ENCODE assay signal across 16 cellular contexts in the genomic region with DNA sequence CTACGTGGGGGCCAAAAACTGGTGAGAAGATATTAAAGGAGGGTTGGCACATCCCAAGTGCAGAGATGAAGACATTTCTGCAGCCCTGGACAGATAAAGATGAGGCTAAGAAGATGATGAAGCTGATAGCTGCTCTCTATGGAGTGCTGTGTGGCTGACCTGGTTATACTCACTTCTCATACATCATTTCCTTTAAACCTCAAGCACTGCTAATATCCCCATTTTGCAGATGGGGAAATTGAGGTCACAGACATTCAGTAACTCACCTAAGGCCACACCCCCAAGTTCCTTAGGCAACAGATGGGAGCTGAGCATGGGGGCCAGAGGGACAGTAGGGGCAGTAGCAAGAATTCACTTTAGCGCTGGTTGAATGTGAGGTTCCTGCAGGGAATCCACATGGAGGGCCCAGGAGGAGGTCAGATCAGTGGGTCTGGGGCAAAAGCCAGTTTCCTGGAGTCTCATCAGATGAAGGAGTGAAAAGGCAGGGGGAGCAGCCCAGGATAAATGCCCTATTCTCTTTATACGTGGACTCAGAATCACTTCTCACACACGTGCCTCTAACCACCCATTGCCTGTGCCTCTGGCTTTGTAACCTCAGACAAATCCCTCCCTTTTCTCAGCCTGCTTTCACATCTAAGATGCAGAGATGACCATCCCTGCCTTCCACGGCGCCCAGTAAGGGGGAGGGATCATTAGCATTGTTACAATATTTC.
DNase-seq lines count a peak whose midpoint lies in the region; ATAC-seq and TF ChIP-seq lines count a peak whose summit lies in the region.
"Had no signal": no experiment of that assay in that cellular context is flagged by ENCODE, and none has a peak within 500 bp of the region (broad histone marks: within the 10 kb centered on the region; RNA-seq: fewer than 3 reads in every experiment).

No MANE protein-coding gene starts in this region.

- H3K27me3 ChIP-seq in KMS-11 (ENCODE audit: insufficient read depth, low read depth) (no peaks in the 10 kb centered on the region), psoas muscle (ENCODE audit: insufficient read depth in 3 of 3, low read length in 2 of 3) (no peaks in the 10 kb centered on the region)
- H3K27me3 ChIP-seq: brain microvascular endothelial cell, tibial nerve had no signal

- H3K36me3 ChIP-seq in KMS-11 (ENCODE audit: insufficient read depth) (no peaks in the 10 kb centered on the region), psoas muscle (ENCODE audit: insufficient read depth in 1 of 2, low read depth in 1 of 2) (no peaks in the 10 kb centered on the region), mucosa of descending colon (ENCODE audit: low read depth) (no peaks in the 10 kb centered on the region)
- H3K36me3 ChIP-seq: brain microvascular endothelial cell, tibial nerve had no signal

- peaks cover 80% of the 10 kb centered on the region for H3K4me1 Mint-ChIP-seq in activated T-cell treated with anti-CD3 and anti-CD28 coated beads, Interleukin-2, amount 50 U/mL, for 24 hours (ENCODE audit: low read depth)
- peaks cover 46% of the 10 kb centered on the region for H3K4me1 Mint-ChIP-seq in activated naive CD8-positive, alpha-beta T cell treated with anti-CD3 and anti-CD28 coated beads, Interleukin-2, amount 10 ng/mL, durations not matched to agents 7 days and 5 days

- peak overlapping the region; percentile 36; the same call in 1 of the 2 replicates for H3K4me2 ChIP-seq in KMS-11

- H3K4me3 ChIP-seq in KMS-11 (IDR thresholded peaks at IDR 0.05; ENCODE audit: insufficient read depth, low read depth, low read length) = no peak overlapping the region
- no peak overlapping the region for H3K4me3 ChIP-seq in psoas muscle
- no peak overlapping the region for H3K4me3 ChIP-seq in mucosa of descending colon
- H3K4me3 ChIP-seq: tibial nerve had no signal

- DNase-seq in activated T-cell treated with anti-CD3 and anti-CD28 coated beads, Interleukin-2, amount 50 U/mL, for 24 hours = no peak
- DNase-seq in activated T-cell treated with anti-CD3 and anti-CD28 coated beads for 4 hours (no peak), psoas muscle (no peak), caudate nucleus (lab: John Stamatoyannopoulos, UW) (no peak), mucosa of descending colon (no peak)
- DNase-seq in activated naive CD8-positive, alpha-beta T cell treated with anti-CD3 and anti-CD28 coated beads, Interleukin-2, amount 10 ng/mL, durations not matched to agents 7 days and 5 days = no peak
- DNase-seq: activated effector memory CD4-positive, alpha-beta T cell treated with Interleukin-2 at 50 U/mL for 16 hours; brain microvascular endothelial cell; GDM1; NCI-H2107 had no signal

- H3K9me3 Mint-ChIP-seq in activated T-cell treated with anti-CD3 and anti-CD28 coated beads, Interleukin-2, amount 50 U/mL, for 24 hours = no peaks in the 10 kb centered on the region
- no peaks in the 10 kb centered on the region for H3K9me3 Mint-ChIP-seq in activated naive CD8-positive, alpha-beta T cell treated with anti-CD3 and anti-CD28 coated beads, Interleukin-2, amount 10 ng/mL, durations not matched to agents 7 days and 5 days

- no peak overlapping the region for H2AFZ ChIP-seq in KMS-11 (ENCODE audit: low read depth)

- whole genome bisulfite sequencing in psoas muscle, 3 donors = 82 to 90% (median 86%) methylated on average over 6 of the region's 6 CpGs

- intact Hi-C loops in psoas muscle (cut with DNase I) (no loop called here), mucosa of descending colon (cut with DNase I, micrococcal nuclease) (no loop called here)

- H3K9ac ChIP-seq in KMS-11 = no peak overlapping the region

- H3K9me3 ChIP-seq in psoas muscle = no peaks in the 10 kb centered on the region
- no peaks in the 10 kb centered on the region for H3K9me3 ChIP-seq in mucosa of descending colon
- H3K9me3 ChIP-seq: tibial nerve had no signal

- POLR2A ChIA-PET in activated naive CD8-positive, alpha-beta T cell treated with anti-CD3 and anti-CD28 coated beads, Interleukin-2, amount 10 ng/mL, durations not matched to agents 7 days and 5 days (lab: Charles Lee) = interaction anchor here (1.0 kb wide), 1 partner anchor 17 kb away, joined by 3 read pairs; no protein-coding TSS in a partner anchor

- no peak for TF ChIP-seq POLR2A in GM18505 (IDR thresholded peaks at IDR 0.05; ENCODE audit: borderline replicate concordance, extremely low read depth, insufficient read depth, insufficient read length)

- H3K4me3 Mint-ChIP-seq in activated T-cell treated with anti-CD3 and anti-CD28 coated beads, Interleukin-2, amount 50 U/mL, for 24 hours = no peak overlapping the region
- no peak overlapping the region for H3K4me3 Mint-ChIP-seq in activated naive CD8-positive, alpha-beta T cell treated with anti-CD3 and anti-CD28 coated beads, Interleukin-2, amount 10 ng/mL, durations not matched to agents 7 days and 5 days

- ATAC-seq in activated naive CD8-positive, alpha-beta T cell treated with anti-CD3 and anti-CD28 coated beads, Interleukin-2, amount 10 ng/mL, durations not matched to agents 7 days and 5 days (ENCODE audit: low read depth) = no peak
- ATAC-seq in psoas muscle = no peak
- no peak for ATAC-seq in mucosa of descending colon
- no peak for ATAC-seq in GM18505 (IDR thresholded peaks at IDR 0.05; ENCODE audit: unreplicated experiment)
- ATAC-seq: activated CD4-positive, CD25-positive, alpha-beta regulatory T cell treated with anti-CD3 and anti-CD28 coated beads, Interleukin-2, amount 50 U/mL, for 24 hours; left lobe of liver had no signal

- peak overlapping the region; percentile 92 for H3K27ac Mint-ChIP-seq in activated T-cell treated with anti-CD3 and anti-CD28 coated beads, Interleukin-2, amount 50 U/mL, for 24 hours
- peak overlapping the region; percentile 56 for H3K27ac Mint-ChIP-seq in activated naive CD8-positive, alpha-beta T cell treated with anti-CD3 and anti-CD28 coated beads, Interleukin-2, amount 10 ng/mL, durations not matched to agents 7 days and 5 days

- H3K27ac ChIP-seq in KMS-11 (peak overlapping the region; percentile 29), psoas muscle (peak overlapping the region; percentile 4), caudate nucleus (ENCODE audit: low read depth, low read length) (no peak overlapping the region)
- H3K27ac ChIP-seq: brain microvascular endothelial cell, RWPE1 had no signal

- no peak for TF ChIP-seq CTCF in KMS-11 (conservative IDR thresholded peaks at IDR 0.05; ENCODE audit: low read depth, low read length)
- no peak for TF ChIP-seq CTCF in psoas muscle (IDR thresholded peaks at IDR 0.05)
- no peak for TF ChIP-seq CTCF in mucosa of descending colon (IDR thresholded peaks at IDR 0.05)

- no peaks in the 10 kb centered on the region for H3K27me3 Mint-ChIP-seq in activated T-cell treated with anti-CD3 and anti-CD28 coated beads, Interleukin-2, amount 50 U/mL, for 24 hours
- no peaks in the 10 kb centered on the region for H3K27me3 Mint-ChIP-seq in activated naive CD8-positive, alpha-beta T cell treated with anti-CD3 and anti-CD28 coated beads, Interleukin-2, amount 10 ng/mL, durations not matched to agents 7 days and 5 days

- peaks cover 96% of the 10 kb centered on the region for H3K36me3 Mint-ChIP-seq in activated T-cell treated with anti-CD3 and anti-CD28 coated beads, Interleukin-2, amount 50 U/mL, for 24 hours (ENCODE audit: low read depth)
- H3K36me3 Mint-ChIP-seq in activated naive CD8-positive, alpha-beta T cell treated with anti-CD3 and anti-CD28 coated beads, Interleukin-2, amount 10 ng/mL, durations not matched to agents 7 days and 5 days = peaks cover 35% of the 10 kb centered on the region

- no peaks in the 10 kb centered on the region; the same call in 1 of the 2 replicates for H3K79me2 ChIP-seq in KMS-11 (ENCODE audit: insufficient read depth, low read depth)

- H3K4me1 ChIP-seq in KMS-11 (ENCODE audit: low read depth, poor library complexity, severe bottlenecking) = peaks cover 65% of the 10 kb centered on the region
- peaks cover 13% of the 10 kb centered on the region for H3K4me1 ChIP-seq in psoas muscle
- peaks cover 9% of the 10 kb centered on the region for H3K4me1 ChIP-seq in mucosa of descending colon (ENCODE audit: low read depth)

- H4K20me1 ChIP-seq in KMS-11 (ENCODE audit: insufficient read depth) = no peaks in the 10 kb centered on the region
